Comparison of ENCODE assay signal across 24 cellular contexts in genomic region chr17:58947411-58948208, GRCh38.
"Had no signal": no experiment of that assay in that cellular context is flagged by ENCODE, and none has a peak within 500 bp of the region (broad histone marks: within the 10 kb centered on the region; RNA-seq: fewer than 3 reads in every experiment).

No MANE protein-coding gene starts in this region.

- H3K36me3 Mint-ChIP-seq: type B pancreatic cell had no signal

- H3K4me1 ChIP-seq: gastroesophageal sphincter, heart right ventricle, sigmoid colon had no signal

- H3K9me3 Mint-ChIP-seq: type B pancreatic cell had no signal

- H3K27ac ChIP-seq: coronary artery, epithelial cell of prostate, gastroesophageal sphincter, heart right ventricle, sigmoid colon, thoracic aorta had no signal

- ATAC-seq: activated T-cell treated with anti-CD3 and anti-CD28 coated beads, Interleukin-2, amount 50 U/mL, for 4 hours; gastroesophageal sphincter; heart right ventricle; left lobe of liver had no signal

- H3K27me3 Mint-ChIP-seq: type B pancreatic cell had no signal

- H3K27me3 ChIP-seq: gastroesophageal sphincter, sigmoid colon had no signal

- H3K4me3 ChIP-seq: coronary artery, gastroesophageal sphincter, heart right ventricle, lung, sigmoid colon, thoracic aorta had no signal

- DNase-seq: activated CD4-positive, alpha-beta T cell treated with anti-CD3 and anti-CD28 coated beads for 1 hour; activated CD8-positive, alpha-beta memory T cell treated with anti-CD3 and anti-CD28 coated beads for 24 hours; activated CD8-positive, alpha-beta memory T cell treated with anti-CD3 and anti-CD28 coated beads, Interleukin-2, amount 50 U/mL, for 48 hours; activated naive CD4-positive, alpha-beta T cell treated with Interleukin-2 at 50 U/mL for 16 hours; activated naive CD8-positive, alpha-beta T cell treated with anti-CD3 and anti-CD28 coated beads, Interleukin-2, amount 10 ng/mL, durations not matched to agents 7 days and 5 days; activated T-cell treated with anti-CD3 and anti-CD28 coated beads, Interleukin-2, amount 50 U/mL, for 4 hours; amygdala; heart right ventricle; naive B cell; occipital lobe; posterior cingulate gyrus; sigmoid colon; stimulated activated CD4-positive, alpha-beta T cell treated with anti-CD3 and anti-CD28 coated beads, Interleukin-2, amount 100 ng/mL, for 48 hours; stimulated activated CD8-positive, alpha-beta memory T cell treated with anti-CD3 and anti-CD28 coated beads, Interleukin-4, amount 100 ng/mL, for 48 hours; stimulated activated naive CD4-positive, alpha-beta T cell treated with Interleukin-2 at 50 U/mL for 16 hours; T-helper 1 cell had no signal

- H3K4me3 Mint-ChIP-seq: activated naive CD8-positive, alpha-beta T cell treated with anti-CD3 and anti-CD28 coated beads, Interleukin-2, amount 10 ng/mL, durations not matched to agents 7 days and 5 days; activated T-cell treated with anti-CD3 and anti-CD28 coated beads, Interleukin-2, amount 50 U/mL, for 4 hours; naive B cell; type B pancreatic cell had no signal

- H3K4me1 Mint-ChIP-seq: activated naive CD8-positive, alpha-beta T cell treated with anti-CD3 and anti-CD28 coated beads, Interleukin-2, amount 10 ng/mL, durations not matched to agents 7 days and 5 days had no signal

- H3K27ac Mint-ChIP-seq: activated naive CD8-positive, alpha-beta T cell treated with anti-CD3 and anti-CD28 coated beads, Interleukin-2, amount 10 ng/mL, durations not matched to agents 7 days and 5 days; activated T-helper 2 cell treated with anti-CD3 and anti-CD28 coated beads, Interferon-gamma antibody, Interleukin-2, Interleukin-4, amounts not matched to agents 10 μg/mL and 5 μg/mL and 100 μg/mL, durations not matched to agents 14 hours and 24 hours and 36 hours; type B pancreatic cell had no signal

- H3K36me3 ChIP-seq: gastroesophageal sphincter, heart right ventricle, sigmoid colon, thoracic aorta had no signal
